In the genomic region with DNA sequence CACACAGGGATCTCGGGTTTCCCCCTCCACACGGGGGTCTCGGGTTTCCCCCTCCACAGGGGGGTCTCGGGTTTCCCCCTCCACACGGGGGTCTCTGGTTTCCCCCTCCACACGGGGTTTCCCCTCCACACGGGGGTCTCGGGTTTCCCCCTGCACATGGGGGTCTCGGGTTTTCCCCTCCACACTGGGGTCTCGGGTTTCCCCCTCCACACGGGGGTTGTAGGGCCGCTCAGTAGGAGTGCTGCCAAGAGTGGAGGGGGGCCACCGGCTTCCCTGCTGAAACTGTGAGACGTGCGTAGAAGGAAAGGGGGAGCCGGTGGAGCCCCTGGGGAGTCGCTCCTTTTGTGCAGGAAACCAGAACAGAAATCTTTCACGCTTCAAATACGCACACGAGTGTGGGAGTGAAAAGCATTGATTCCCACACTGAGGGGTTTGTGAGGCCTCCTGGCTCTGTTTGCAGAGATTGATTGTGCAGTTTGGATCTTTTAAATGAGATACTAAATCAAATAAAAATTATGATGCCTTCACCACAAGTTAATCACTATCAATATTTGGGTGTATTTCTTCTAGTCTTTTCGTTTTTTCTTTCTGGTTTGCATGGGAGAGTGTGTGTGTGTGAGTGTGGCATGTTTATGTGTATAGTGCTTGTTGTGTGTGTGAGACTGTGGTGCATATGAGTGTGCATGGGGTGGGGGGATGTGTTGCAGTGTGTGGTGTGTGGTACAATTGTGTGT, we compare ENCODE assay signal across 1 cellular context.
TF ChIP-seq lines count a peak whose summit lies in the region.

No MANE protein-coding gene starts in this region.

TF ChIP-seq in HepG2, 621 proteins besides CTCF, POLR2A, EP300 and RAD21:
- TF ChIP-seq SP5 (CRISPR knock-in tag; IDR thresholded peaks at IDR 0.05; ENCODE audit: borderline replicate concordance, low read depth), result no peak
- TF ChIP-seq PAWR (CRISPR knock-in tag; IDR thresholded peaks at IDR 0.05; ENCODE audit: borderline replicate concordance), result no peak
- TF ChIP-seq, protein P1, sequence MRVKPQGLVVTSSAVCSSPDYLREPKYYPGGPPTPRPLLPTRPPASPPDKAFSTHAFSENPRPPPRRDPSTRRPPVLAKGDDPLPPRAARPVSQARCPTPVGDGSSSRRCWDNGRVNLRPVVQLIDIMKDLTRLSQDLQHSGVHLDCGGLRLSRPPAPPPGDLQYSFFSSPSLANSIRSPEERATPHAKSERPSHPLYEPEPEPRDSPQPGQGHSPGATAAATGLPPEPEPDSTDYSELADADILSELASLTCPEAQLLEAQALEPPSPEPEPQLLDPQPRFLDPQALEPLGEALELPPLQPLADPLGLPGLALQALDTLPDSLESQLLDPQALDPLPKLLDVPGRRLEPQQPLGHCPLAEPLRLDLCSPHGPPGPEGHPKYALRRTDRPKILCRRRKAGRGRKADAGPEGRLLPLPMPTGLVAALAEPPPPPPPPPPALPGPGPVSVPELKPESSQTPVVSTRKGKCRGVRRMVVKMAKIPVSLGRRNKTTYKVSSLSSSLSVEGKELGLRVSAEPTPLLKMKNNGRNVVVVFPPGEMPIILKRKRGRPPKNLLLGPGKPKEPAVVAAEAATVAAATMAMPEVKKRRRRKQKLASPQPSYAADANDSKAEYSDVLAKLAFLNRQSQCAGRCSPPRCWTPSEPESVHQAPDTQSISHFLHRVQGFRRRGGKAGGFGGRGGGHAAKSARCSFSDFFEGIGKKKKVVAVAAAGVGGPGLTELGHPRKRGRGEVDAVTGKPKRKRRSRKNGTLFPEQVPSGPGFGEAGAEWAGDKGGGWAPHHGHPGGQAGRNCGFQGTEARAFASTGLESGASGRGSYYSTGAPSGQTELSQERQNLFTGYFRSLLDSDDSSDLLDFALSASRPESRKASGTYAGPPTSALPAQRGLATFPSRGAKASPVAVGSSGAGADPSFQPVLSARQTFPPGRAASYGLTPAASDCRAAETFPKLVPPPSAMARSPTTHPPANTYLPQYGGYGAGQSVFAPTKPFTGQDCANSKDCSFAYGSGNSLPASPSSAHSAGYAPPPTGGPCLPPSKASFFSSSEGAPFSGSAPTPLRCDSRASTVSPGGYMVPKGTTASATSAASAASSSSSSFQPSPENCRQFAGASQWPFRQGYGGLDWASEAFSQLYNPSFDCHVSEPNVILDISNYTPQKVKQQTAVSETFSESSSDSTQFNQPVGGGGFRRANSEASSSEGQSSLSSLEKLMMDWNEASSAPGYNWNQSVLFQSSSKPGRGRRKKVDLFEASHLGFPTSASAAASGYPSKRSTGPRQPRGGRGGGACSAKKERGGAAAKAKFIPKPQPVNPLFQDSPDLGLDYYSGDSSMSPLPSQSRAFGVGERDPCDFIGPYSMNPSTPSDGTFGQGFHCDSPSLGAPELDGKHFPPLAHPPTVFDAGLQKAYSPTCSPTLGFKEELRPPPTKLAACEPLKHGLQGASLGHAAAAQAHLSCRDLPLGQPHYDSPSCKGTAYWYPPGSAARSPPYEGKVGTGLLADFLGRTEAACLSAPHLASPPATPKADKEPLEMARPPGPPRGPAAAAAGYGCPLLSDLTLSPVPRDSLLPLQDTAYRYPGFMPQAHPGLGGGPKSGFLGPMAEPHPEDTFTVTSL (CRISPR knock-in tag; IDR thresholded peaks at IDR 0.05; ENCODE audit: borderline replicate concordance), result no peak
